In genomic region chr10:80443531-80443974, GRCh38 we compare ENCODE assay signal across 8 cellular contexts. TPM values are rescaled to one million over a fixed set of nuclear protein-coding genes. Genes with fewer than 3 reads are reported as not detected.
A peak's percentile ranks its signal among the peaks of the same experiment; 100 is the strongest.
DNase-seq lines count a peak whose midpoint lies in the region; ATAC-seq, FAIRE-seq and TF ChIP-seq lines count a peak whose summit lies in the region.

No MANE protein-coding gene starts in this region.

- no peaks in the 10 kb centered on the region for H4K20me1 ChIP-seq in Loucy (ENCODE audit: insufficient read depth, low read length, poor library complexity, severe bottlenecking)
- no peaks in the 10 kb centered on the region for H4K20me1 ChIP-seq in keratinocyte (ENCODE audit: control insufficient read depth, extremely low read depth, insufficient read depth, low read length)

- H3K27ac ChIP-seq in keratinocyte (ENCODE audit: control insufficient read depth, insufficient read depth, low read length): no peak overlapping the region

- ATAC-seq in GM18909 (IDR thresholded peaks at IDR 0.05; ENCODE audit: poor library complexity, unreplicated experiment) (peak; percentile 80), GM18519 (IDR thresholded peaks at IDR 0.05; ENCODE audit: low FRiP score, unreplicated experiment) (no peak), HG02884 (IDR thresholded peaks at IDR 0.05; ENCODE audit: unreplicated experiment) (no peak)
- ATAC-seq in activated CD8-positive, alpha-beta T cell treated with anti-CD3 and anti-CD28 coated beads, Interleukin-2, amount 10 ng/mL, durations not matched to agents 7 days and 5 days: peak; percentile 80

- H3K27ac Mint-ChIP-seq in activated CD8-positive, alpha-beta T cell treated with anti-CD3 and anti-CD28 coated beads, Interleukin-2, amount 10 ng/mL, durations not matched to agents 7 days and 5 days: peak overlapping the region; percentile 82

- dilution Hi-C loops in keratinocyte (cut with MboI; ENCODE audit: extremely low pct_ligation_motif_present, low sequenced_read_pairs): no loop called here

- H2AFZ ChIP-seq in Loucy (ENCODE audit: low read length) (peak overlapping the region; percentile 82), keratinocyte (ENCODE audit: control insufficient read depth, low read length) (no peak overlapping the region)

- H3K27me3 ChIP-seq in BE2C: no peaks in the 10 kb centered on the region
- H3K27me3 ChIP-seq in Loucy (ENCODE audit: insufficient read depth, low read length, poor library complexity, severe bottlenecking): no peaks in the 10 kb centered on the region
- no peaks in the 10 kb centered on the region for H3K27me3 ChIP-seq in keratinocyte (ENCODE audit: control insufficient read depth, extremely low read depth, insufficient read depth, low read length)

- H3K9me2 ChIP-seq in Loucy (replicated peaks; ENCODE audit: low read depth, low read length): no peaks in the 10 kb centered on the region

- H3K36me3 ChIP-seq in BE2C (no peaks in the 10 kb centered on the region), Loucy (ENCODE audit: insufficient read depth, low read length) (no peaks in the 10 kb centered on the region), keratinocyte (ENCODE audit: control insufficient read depth in 2 of 2, extremely low read depth in 1 of 2, insufficient read depth in 2 of 2, low read length in 2 of 2) (no peaks in the 10 kb centered on the region)

- H3K9me3 ChIP-seq in BE2C (no peaks in the 10 kb centered on the region), Loucy (ENCODE audit: insufficient read depth, low read depth, low read length) (no peaks in the 10 kb centered on the region), keratinocyte (ENCODE audit: control insufficient read depth, low read depth, low read length) (no peaks in the 10 kb centered on the region)

- H3K4me1 ChIP-seq in BE2C (peaks cover 12% of the 10 kb centered on the region), Loucy (ENCODE audit: insufficient read depth, low read length, poor library complexity, severe bottlenecking) (peaks cover 24% of the 10 kb centered on the region), keratinocyte (ENCODE audit: control insufficient read depth, extremely low read depth, insufficient read depth, low read length) (peaks cover 11% of the 10 kb centered on the region)

- H3K79me2 ChIP-seq in Loucy (ENCODE audit: insufficient read depth, low read length) (no peaks in the 10 kb centered on the region), keratinocyte (ENCODE audit: control insufficient read depth, insufficient read depth, low read length) (no peaks in the 10 kb centered on the region)

- CTCF ChIA-PET in activated CD8-positive, alpha-beta T cell treated with anti-CD3 and anti-CD28 coated beads, Interleukin-2, amount 10 ng/mL, durations not matched to agents 7 days and 5 days (lab: Charles Lee): interaction anchor here (1.0 to 35.6 kb wide), 30 partner anchors 8 to 257 kb away, joined by 3 to 1113 read pairs (median 8); partner anchors contain the start of genes PRXL2A and TSPAN14

- no peak overlapping the region for H3K4me3 ChIP-seq in BE2C (ENCODE audit: low read depth, low read length)
- no peak overlapping the region for H3K4me3 ChIP-seq in Loucy (ENCODE audit: low read length, poor library complexity, severe bottlenecking)
- H3K4me3 ChIP-seq in keratinocyte (ENCODE audit: control insufficient read depth in 2 of 3, extremely low read depth in 1 of 3, insufficient read depth in 2 of 3, low read depth in 1 of 3, low read length in 3 of 3): no peak overlapping the region

- peaks cover 18% of the 10 kb centered on the region for H3K27me3 Mint-ChIP-seq in activated CD8-positive, alpha-beta T cell treated with anti-CD3 and anti-CD28 coated beads, Interleukin-2, amount 10 ng/mL, durations not matched to agents 7 days and 5 days (ENCODE audit: low read depth)

- H3K36me3 Mint-ChIP-seq in activated CD8-positive, alpha-beta T cell treated with anti-CD3 and anti-CD28 coated beads, Interleukin-2, amount 10 ng/mL, durations not matched to agents 7 days and 5 days (ENCODE audit: low read depth): no peaks in the 10 kb centered on the region

- H3K9me3 Mint-ChIP-seq in activated CD8-positive, alpha-beta T cell treated with anti-CD3 and anti-CD28 coated beads, Interleukin-2, amount 10 ng/mL, durations not matched to agents 7 days and 5 days (ENCODE audit: insufficient read depth): no peaks in the 10 kb centered on the region

- H3K4me1 Mint-ChIP-seq in activated CD8-positive, alpha-beta T cell treated with anti-CD3 and anti-CD28 coated beads, Interleukin-2, amount 10 ng/mL, durations not matched to agents 7 days and 5 days (ENCODE audit: low read depth): peaks cover 39% of the 10 kb centered on the region

- H3F3A ChIP-seq in Loucy (ENCODE audit: low read depth): peaks cover 6% of the 10 kb centered on the region; the same call in 1 of the 2 replicates

- TF ChIP-seq CTCF in BE2C (IDR thresholded peaks at IDR 0.05; ENCODE audit: low read depth, low read length) (peak; percentile 59), Loucy (conservative IDR thresholded peaks at IDR 0.05; ENCODE audit: low read length) (peak; percentile 75), keratinocyte (optimal IDR thresholded peaks at IDR 0.05 in 1 of 3, IDR thresholded peaks at IDR 0.05 in 1 of 3, conservative IDR thresholded peaks at IDR 0.05 in 1 of 3; ENCODE audit: extremely low read depth in 1 of 3, insufficient read depth in 2 of 3, low read length in 3 of 3) (peak; percentile 32 to 68 (median 32))

- FAIRE-seq in keratinocyte (lab: Jason Lieb, UNC): no peak

- DNase-seq in BE2C: peak; percentile 58
- peak; percentile 71 for DNase-seq in activated CD8-positive, alpha-beta T cell treated with anti-CD3 and anti-CD28 coated beads, Interleukin-2, amount 10 ng/mL, durations not matched to agents 7 days and 5 days
- DNase-seq in keratinocyte (ENCODE audit: low read depth, low spot score): no peak
- DNase-seq in NCI-H146 treated with DMSO at 0.1 percent for 48 hours (lab: John Stamatoyannopoulos, UW; ENCODE audit: unreplicated experiment): no peak

- H3K4me2 ChIP-seq in Loucy (ENCODE audit: low read depth, low read length, poor library complexity, severe bottlenecking) (peak overlapping the region; percentile 36), keratinocyte (ENCODE audit: control insufficient read depth, extremely low read depth, insufficient read depth, low read depth, low read length) (no peak overlapping the region)

- H3K9me1 ChIP-seq in keratinocyte (ENCODE audit: control insufficient read depth, extremely low read depth, insufficient read depth, low read length): no peaks in the 10 kb centered on the region

- H3K9ac ChIP-seq in Loucy (ENCODE audit: low read depth, low read length, poor library complexity, severe bottlenecking): peak overlapping the region; percentile 45
- H3K9ac ChIP-seq in keratinocyte (ENCODE audit: control insufficient read depth, extremely low read depth, insufficient read depth, low read length): no peak overlapping the region

- H3K4me3 Mint-ChIP-seq in activated CD8-positive, alpha-beta T cell treated with anti-CD3 and anti-CD28 coated beads, Interleukin-2, amount 10 ng/mL, durations not matched to agents 7 days and 5 days: no peak overlapping the region

- POLR2A ChIA-PET in activated CD8-positive, alpha-beta T cell treated with anti-CD3 and anti-CD28 coated beads, Interleukin-2, amount 10 ng/mL, durations not matched to agents 7 days and 5 days (lab: Charles Lee): interaction anchor here (0.9 to 2.2 kb wide), 10 partner anchors 10 to 93 kb away, joined by 3 to 14 read pairs (median 4); no protein-coding TSS in a partner anchor

RNA-seq across cellular contexts. Expression of gene TSPAN14, which starts 10.6 kb away (rescaled TPM):
- 29.9 TPM for polyA plus RNA-seq in BE2C (2012; ENCODE audit: insufficient read depth, insufficient read length, low read depth)
- total RNA-seq in activated CD8-positive, alpha-beta T cell treated with anti-CD3 and anti-CD28 coated beads, Interleukin-2, amount 10 ng/mL, durations not matched to agents 7 days and 5 days: 100 to 1,000 TPM; 109 to 117 TPM
- 71.1 to 191 TPM (median 87.0 TPM) in 3 replicates for polyA plus RNA-seq in keratinocyte
- 24.8 TPM for polyA plus RNA-seq in keratinocyte (2011; ENCODE audit: low read depth)
- polyA plus RNA-seq in keratinocyte (2011; cell fraction: cytosol; rRNA removed): 64.9 and 73.6 TPM in 2 replicates
- polyA plus RNA-seq in keratinocyte (2011; cell fraction: nucleus; rRNA removed): 286 and 296 TPM in 2 replicates
- polyA plus RNA-seq in keratinocyte (2012; ENCODE audit: low replicate concordance): 89.0 and 143 TPM in 2 replicates
- 94.5 to 356 TPM (median 124 TPM) in 3 replicates for polyA minus RNA-seq in keratinocyte
- 73.1 TPM for polyA minus RNA-seq in keratinocyte (2011; cell fraction: cytosol; rRNA and poly(A)+ RNA removed)
- 118 and 190 TPM in 2 replicates for polyA minus RNA-seq in keratinocyte (2011; cell fraction: nucleus; rRNA and poly(A)+ RNA removed)

RNA-seq across cellular contexts. Expression of gene PRXL2A, which starts 35.2 kb away (rescaled TPM):
- 55.6 TPM for polyA plus RNA-seq in BE2C (2012; ENCODE audit: insufficient read depth, insufficient read length, low read depth)
- total RNA-seq in activated CD8-positive, alpha-beta T cell treated with anti-CD3 and anti-CD28 coated beads, Interleukin-2, amount 10 ng/mL, durations not matched to agents 7 days and 5 days: 10 to 100 TPM; 14.9 to 15.3 TPM
- 50.2 to 71.6 TPM (median 53.3 TPM) in 3 replicates for polyA plus RNA-seq in keratinocyte
- polyA plus RNA-seq in keratinocyte (2011; ENCODE audit: low read depth): 28.2 TPM
- 40.1 and 45.4 TPM in 2 replicates for polyA plus RNA-seq in keratinocyte (2011; cell fraction: cytosol; rRNA removed)
- 39.3 and 51.0 TPM in 2 replicates for polyA plus RNA-seq in keratinocyte (2011; cell fraction: nucleus; rRNA removed)
- polyA plus RNA-seq in keratinocyte (2012; ENCODE audit: low replicate concordance): 36.5 and 39.4 TPM in 2 replicates
- polyA minus RNA-seq in keratinocyte: 7.6 to 27.0 TPM (median 20.6 TPM) in 3 replicates
- polyA minus RNA-seq in keratinocyte (2011; cell fraction: cytosol; rRNA and poly(A)+ RNA removed): 16.5 TPM
- 11.3 and 24.3 TPM in 2 replicates for polyA minus RNA-seq in keratinocyte (2011; cell fraction: nucleus; rRNA and poly(A)+ RNA removed)

Comparison
In these comparisons a context has a peak if more than half of its experiments do, and no peak if none do; other contexts are left out.
1. DNase-seq: peak in BE2C (single experiment) and activated CD8-positive, alpha-beta T cell treated with anti-CD3 and anti-CD28 coated beads, Interleukin-2, amount 10 ng/mL, durations not matched to agents 7 days and 5 days (single experiment); none in keratinocyte (single experiment) and NCI-H146 treated with DMSO at 0.1 percent for 48 hours (single experiment).
2. ATAC-seq: peak in GM18909 (single experiment) and activated CD8-positive, alpha-beta T cell treated with anti-CD3 and anti-CD28 coated beads, Interleukin-2, amount 10 ng/mL, durations not matched to agents 7 days and 5 days (single experiment); none in GM18519 (single experiment) and HG02884 (single experiment).
3. Peak in every context shown above with its lines, with median percentiles within 50 percentile points of each other: CTCF ChIP-seq.